17 cellular contexts compared by ENCODE assay signal in genomic region chr1:53600001-53600400, GRCh38.
"Had no signal": no experiment of that assay in that cellular context is flagged by ENCODE, and none has a peak within 500 bp of the region (broad histone marks: within the 10 kb centered on the region; RNA-seq: fewer than 3 reads in every experiment).

No MANE protein-coding gene starts in this region.

- DNase-seq: activated CD8-positive, alpha-beta memory T cell treated with anti-CD3 and anti-CD28 coated beads for 24 hours; activated naive CD4-positive, alpha-beta T cell treated with Interleukin-2 at 50 U/mL for 16 hours; activated naive CD8-positive, alpha-beta T cell treated with anti-CD3 and anti-CD28 coated beads, Interleukin-2, amount 10 ng/mL, durations not matched to agents 7 days and 5 days; amniotic stem cell; erythroblast; foreskin fibroblast; left colon; nephron progenitor cell; right lobe of liver; stimulated activated CD4-positive, alpha-beta T cell treated with anti-CD3 and anti-CD28 coated beads, Interleukin-4, amount 100 ng/mL, for 1 hour; stimulated activated naive CD4-positive, alpha-beta T cell treated with Interleukin-2 at 50 U/mL for 16 hours; uterus had no signal

- H3K36me3 Mint-ChIP-seq: activated naive CD8-positive, alpha-beta T cell treated with anti-CD3 and anti-CD28 coated beads, Interleukin-2, amount 10 ng/mL, durations not matched to agents 7 days and 5 days; memory B cell; WTC11 had no signal

- H3K36me3 ChIP-seq: breast epithelium, right lobe of liver, tibial nerve, uterus had no signal

- H3K9me3 ChIP-seq: breast epithelium, right lobe of liver, tibial nerve, uterus had no signal

- H3K4me1 ChIP-seq: breast epithelium, parathyroid adenoma, right lobe of liver, tibial nerve, uterus had no signal

- H3K79me2 ChIP-seq: parathyroid adenoma had no signal

- H3K9ac ChIP-seq: parathyroid adenoma had no signal

- H3K9me3 Mint-ChIP-seq: activated naive CD8-positive, alpha-beta T cell treated with anti-CD3 and anti-CD28 coated beads, Interleukin-2, amount 10 ng/mL, durations not matched to agents 7 days and 5 days; memory B cell; nephron progenitor cell; WTC11 had no signal

- H3K4me3 ChIP-seq: breast epithelium, right lobe of liver, tibial nerve, uterus had no signal

- H3K4me3 Mint-ChIP-seq: activated naive CD8-positive, alpha-beta T cell treated with anti-CD3 and anti-CD28 coated beads, Interleukin-2, amount 10 ng/mL, durations not matched to agents 7 days and 5 days; memory B cell; nephron progenitor cell; WTC11 had no signal

- H3K27ac Mint-ChIP-seq: activated naive CD8-positive, alpha-beta T cell treated with anti-CD3 and anti-CD28 coated beads, Interleukin-2, amount 10 ng/mL, durations not matched to agents 7 days and 5 days; memory B cell; nephron progenitor cell; WTC11 had no signal

- H3K27ac ChIP-seq: breast epithelium, parathyroid adenoma, right lobe of liver, tibial nerve, uterus had no signal

- H2AFZ ChIP-seq: parathyroid adenoma had no signal

- ATAC-seq: left colon, WTC11 had no signal

- H3K27me3 ChIP-seq: breast epithelium, right lobe of liver, tibial nerve, uterus had no signal

- H3K4me1 Mint-ChIP-seq: memory B cell, WTC11 had no signal

- H3K27me3 Mint-ChIP-seq: activated naive CD8-positive, alpha-beta T cell treated with anti-CD3 and anti-CD28 coated beads, Interleukin-2, amount 10 ng/mL, durations not matched to agents 7 days and 5 days; memory B cell had no signal
